ENCODE assay signal across 1 cellular context in genomic region chr6:47532981-47533585, GRCh38.
TF ChIP-seq lines count a peak whose summit lies in the region.

No MANE protein-coding gene starts in this region.

TF ChIP-seq in HepG2, 621 proteins besides CTCF, POLR2A, EP300 and RAD21:
- TF ChIP-seq, protein P1, sequence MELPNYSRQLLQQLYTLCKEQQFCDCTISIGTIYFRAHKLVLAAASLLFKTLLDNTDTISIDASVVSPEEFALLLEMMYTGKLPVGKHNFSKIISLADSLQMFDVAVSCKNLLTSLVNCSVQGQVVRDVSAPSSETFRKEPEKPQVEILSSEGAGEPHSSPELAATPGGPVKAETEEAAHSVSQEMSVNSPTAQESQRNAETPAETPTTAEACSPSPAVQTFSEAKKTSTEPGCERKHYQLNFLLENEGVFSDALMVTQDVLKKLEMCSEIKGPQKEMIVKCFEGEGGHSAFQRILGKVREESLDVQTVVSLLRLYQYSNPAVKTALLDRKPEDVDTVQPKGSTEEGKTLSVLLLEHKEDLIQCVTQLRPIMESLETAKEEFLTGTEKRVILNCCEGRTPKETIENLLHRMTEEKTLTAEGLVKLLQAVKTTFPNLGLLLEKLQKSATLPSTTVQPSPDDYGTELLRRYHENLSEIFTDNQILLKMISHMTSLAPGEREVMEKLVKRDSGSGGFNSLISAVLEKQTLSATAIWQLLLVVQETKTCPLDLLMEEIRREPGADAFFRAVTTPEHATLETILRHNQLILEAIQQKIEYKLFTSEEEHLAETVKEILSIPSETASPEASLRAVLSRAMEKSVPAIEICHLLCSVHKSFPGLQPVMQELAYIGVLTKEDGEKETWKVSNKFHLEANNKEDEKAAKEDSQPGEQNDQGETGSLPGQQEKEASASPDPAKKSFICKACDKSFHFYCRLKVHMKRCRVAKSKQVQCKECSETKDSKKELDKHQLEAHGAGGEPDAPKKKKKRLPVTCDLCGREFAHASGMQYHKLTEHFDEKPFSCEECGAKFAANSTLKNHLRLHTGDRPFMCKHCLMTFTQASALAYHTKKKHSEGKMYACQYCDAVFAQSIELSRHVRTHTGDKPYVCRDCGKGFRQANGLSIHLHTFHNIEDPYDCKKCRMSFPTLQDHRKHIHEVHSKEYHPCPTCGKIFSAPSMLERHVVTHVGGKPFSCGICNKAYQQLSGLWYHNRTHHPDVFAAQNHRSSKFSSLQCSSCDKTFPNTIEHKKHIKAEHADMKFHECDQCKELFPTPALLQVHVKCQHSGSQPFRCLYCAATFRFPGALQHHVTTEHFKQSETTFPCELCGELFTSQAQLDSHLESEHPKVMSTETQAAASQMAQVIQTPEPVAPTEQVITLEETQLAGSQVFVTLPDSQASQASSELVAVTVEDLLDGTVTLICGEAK (IDR thresholded peaks at IDR 0.05): 0 out of 2 replicates have a peak, but pooled peaks have one; percentile 21
- TF ChIP-seq, protein P1 (CRISPR knock-in tag; IDR thresholded peaks at IDR 0.05): no peak
- TF ChIP-seq ZBTB4 (CRISPR knock-in tag; IDR thresholded peaks at IDR 0.05; ENCODE audit: borderline replicate concordance): no peak
